8 cellular contexts compared by ENCODE assay signal in genomic region chr1:150151291-150152181, GRCh38. TPM values are rescaled to one million over a fixed set of nuclear protein-coding genes. Genes with fewer than 3 reads are reported as not detected.
A peak's percentile ranks its signal among the peaks of the same experiment; 100 is the strongest.
DNase-seq lines count a peak whose midpoint lies in the region; ATAC-seq and TF ChIP-seq lines count a peak whose summit lies in the region.

No MANE protein-coding gene starts in this region.

- H3K4me3 ChIP-seq in GM12865 (ENCODE audit: low read depth, low read length): peak overlapping the region; percentile 66
- peak overlapping the region; percentile 66 for H3K4me3 ChIP-seq in SU-DHL-6 (ENCODE audit: insufficient read depth, low read length, poor library complexity, severe bottlenecking)
- peak overlapping the region; percentile 86 for H3K4me3 ChIP-seq in astrocyte of the cerebellum (ENCODE audit: low read depth, low read length)
- H3K4me3 ChIP-seq in liver (ENCODE audit: low read depth in 1 of 3, low read length in 3 of 3): peak overlapping the region; percentile 35 to 85 (median 40)

- H3K4me1 ChIP-seq in liver (ENCODE audit: control insufficient read depth in 4 of 4, insufficient read depth in 4 of 4, low read length in 3 of 4): peaks cover 0 to 5% (median 1%) of the 10 kb centered on the region in 4 donors

- peaks cover 35% of the 10 kb centered on the region for H3F3A ChIP-seq in SU-DHL-6 (ENCODE audit: insufficient read depth)

- peak overlapping the region; percentile 78 for H3K27ac ChIP-seq in SU-DHL-6 (ENCODE audit: low read depth, low read length)
- H3K27ac ChIP-seq in liver (ENCODE audit: low read depth in 1 of 2, low read length in 2 of 2): peak overlapping the region; percentile 63 to 67

- TF ChIP-seq CTCF in GM12865 (IDR thresholded peaks at IDR 0.05; ENCODE audit: insufficient read depth, low read depth, low read length, missing control alignments) (no peak), SU-DHL-6 (IDR thresholded peaks at IDR 0.05; ENCODE audit: insufficient read depth, low read length, poor library complexity, severe bottlenecking) (no peak), astrocyte of the cerebellum (IDR thresholded peaks at IDR 0.05; ENCODE audit: low read depth, low read length, missing control alignments) (no peak), liver (IDR thresholded peaks at IDR 0.05; ENCODE audit: low read depth, low read length, missing input control) (no peak)

- H3K9me2 ChIP-seq in SU-DHL-6 (replicated peaks; ENCODE audit: insufficient read depth, low read length): no peaks in the 10 kb centered on the region

- DNase-seq in GM12865 (ENCODE audit: low read depth): peak; percentile 84
- DNase-seq in astrocyte of the cerebellum (ENCODE audit: low read depth): no peak
- peak; percentile 68 for DNase-seq in stimulated activated CD8-positive, alpha-beta memory T cell treated with anti-CD3 and anti-CD28 coated beads, Interleukin-4, amount 100 ng/mL, for 48 hours
- DNase-seq in HuH-7 (ENCODE audit: low spot score): no peak
- DNase-seq in DMS53 treated with DMSO at 0.1 percent for 48 hours (lab: John Stamatoyannopoulos, UW; ENCODE audit: unreplicated experiment): no peak

- H3K27me3 ChIP-seq in SU-DHL-6 (ENCODE audit: low read length): no peaks in the 10 kb centered on the region
- no peaks in the 10 kb centered on the region for H3K27me3 ChIP-seq in liver (ENCODE audit: control insufficient read depth in 4 of 4, insufficient read depth in 4 of 4, low read length in 3 of 4)

- WGBS in liver: 64% methylated on average over 15 of the region's 15 CpGs

- TF ChIP-seq RAD21 in liver (IDR thresholded peaks at IDR 0.05): no peak

- H2AFZ ChIP-seq in SU-DHL-6 (ENCODE audit: low read depth, low read length, severe bottlenecking): no peak overlapping the region

- no peaks in the 10 kb centered on the region for H3K36me3 ChIP-seq in SU-DHL-6 (ENCODE audit: low read length)
- peaks cover 0 to 7% (median 3%) of the 10 kb centered on the region in 4 donors for H3K36me3 ChIP-seq in liver (ENCODE audit: control insufficient read depth in 4 of 4, insufficient read depth in 3 of 4, low read depth in 1 of 4, low read length in 3 of 4)

- in situ Hi-C loops in astrocyte of the cerebellum (cut with HindIII; ENCODE audit: low sequenced_read_pairs): no loop called here

- H3K9me3 ChIP-seq in SU-DHL-6 (ENCODE audit: insufficient read depth, low read length) (no peaks in the 10 kb centered on the region), liver (ENCODE audit: control insufficient read depth in 4 of 4, low read length in 3 of 4) (no peaks in the 10 kb centered on the region)

- H3K4me2 ChIP-seq in SU-DHL-6 (ENCODE audit: low read depth, low read length, poor library complexity, severe bottlenecking): peak overlapping the region; percentile 62

- ATAC-seq in HG03039 (IDR thresholded peaks at IDR 0.05; ENCODE audit: unreplicated experiment): no peak

- no peaks in the 10 kb centered on the region for H3K79me2 ChIP-seq in SU-DHL-6 (ENCODE audit: insufficient read depth, low read length)

- H4K20me1 ChIP-seq in SU-DHL-6 (ENCODE audit: low read depth, low read length): no peaks in the 10 kb centered on the region

- H3K9ac ChIP-seq in SU-DHL-6 (ENCODE audit: low read length) (peak overlapping the region; percentile 63), liver (ENCODE audit: low read depth in 1 of 2, low read length in 2 of 2) (peak overlapping the region in 1 of 2 donors; percentile 36)

TF ChIP-seq in liver, 16 proteins besides CTCF, POLR2A, EP300 and RAD21:
- TF ChIP-seq, protein P1, sequence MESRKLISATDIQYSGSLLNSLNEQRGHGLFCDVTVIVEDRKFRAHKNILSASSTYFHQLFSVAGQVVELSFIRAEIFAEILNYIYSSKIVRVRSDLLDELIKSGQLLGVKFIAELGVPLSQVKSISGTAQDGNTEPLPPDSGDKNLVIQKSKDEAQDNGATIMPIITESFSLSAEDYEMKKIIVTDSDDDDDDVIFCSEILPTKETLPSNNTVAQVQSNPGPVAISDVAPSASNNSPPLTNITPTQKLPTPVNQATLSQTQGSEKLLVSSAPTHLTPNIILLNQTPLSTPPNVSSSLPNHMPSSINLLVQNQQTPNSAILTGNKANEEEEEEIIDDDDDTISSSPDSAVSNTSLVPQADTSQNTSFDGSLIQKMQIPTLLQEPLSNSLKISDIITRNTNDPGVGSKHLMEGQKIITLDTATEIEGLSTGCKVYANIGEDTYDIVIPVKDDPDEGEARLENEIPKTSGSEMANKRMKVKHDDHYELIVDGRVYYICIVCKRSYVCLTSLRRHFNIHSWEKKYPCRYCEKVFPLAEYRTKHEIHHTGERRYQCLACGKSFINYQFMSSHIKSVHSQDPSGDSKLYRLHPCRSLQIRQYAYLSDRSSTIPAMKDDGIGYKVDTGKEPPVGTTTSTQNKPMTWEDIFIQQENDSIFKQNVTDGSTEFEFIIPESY (IDR thresholded peaks at IDR 0.05): no peak
- TF ChIP-seq SP1 (IDR thresholded peaks at IDR 0.05) (no peak), NR2F2 (IDR thresholded peaks at IDR 0.05) (no peak), HNF4G (IDR thresholded peaks at IDR 0.05) (no peak), HNF4A (conservative IDR thresholded peaks at IDR 0.05) (no peak), FOXA1 (IDR thresholded peaks at IDR 0.05) (no peak), JUND (IDR thresholded peaks at IDR 0.05) (no peak), RXRA (IDR thresholded peaks at IDR 0.05) (no peak), GABPA (IDR thresholded peaks at IDR 0.05 in 1 of 2, conservative IDR thresholded peaks at IDR 0.05 in 1 of 2) (no peak), TAF1 (conservative IDR thresholded peaks at IDR 0.05) (no peak), ATF3 (IDR thresholded peaks at IDR 0.05) (no peak), YY1 (IDR thresholded peaks at IDR 0.05) (no peak), FOXA2 (IDR thresholded peaks at IDR 0.05) (no peak), EGR1 (IDR thresholded peaks at IDR 0.05; ENCODE audit: low read depth in 2 of 2) (no peak), REST (IDR thresholded peaks at IDR 0.05) (no peak)
- TF ChIP-seq, protein P2, sequence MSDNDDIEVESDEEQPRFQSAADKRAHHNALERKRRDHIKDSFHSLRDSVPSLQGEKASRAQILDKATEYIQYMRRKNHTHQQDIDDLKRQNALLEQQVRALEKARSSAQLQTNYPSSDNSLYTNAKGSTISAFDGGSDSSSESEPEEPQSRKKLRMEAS (IDR thresholded peaks at IDR 0.05): no peak

RNA-seq across cellular contexts. Expression of gene PLEKHO1, which starts 1.8 kb away (rescaled TPM):
- total RNA-seq in liver: 1 to 10 TPM; 5.8 to 8.8 TPM
- 1 to 10 TPM; 3.5 to 6.3 TPM for polyA plus RNA-seq in liver

Comparison
In these comparisons a context has a peak if more than half of its experiments do, and no peak if none do; other contexts are left out.
1. DNase-seq: peak in GM12865 (single experiment) and stimulated activated CD8-positive, alpha-beta memory T cell treated with anti-CD3 and anti-CD28 coated beads, Interleukin-4, amount 100 ng/mL, for 48 hours (single experiment); none in astrocyte of the cerebellum (single experiment), HuH-7 (single experiment) and DMS53 treated with DMSO at 0.1 percent for 48 hours (single experiment).
2. Peak in every context shown above with its lines, with median percentiles within 50 percentile points of each other: H3K4me3 ChIP-seq.